In genomic region chr9:74322661-74323314, GRCh38 we compare ENCODE assay signal across 16 cellular contexts.
DNase-seq lines count a peak whose midpoint lies in the region; ATAC-seq and TF ChIP-seq lines count a peak whose summit lies in the region.
"Had no signal": no experiment of that assay in that cellular context is flagged by ENCODE, and none has a peak within 500 bp of the region (broad histone marks: within the 10 kb centered on the region; RNA-seq: fewer than 3 reads in every experiment).

No MANE protein-coding gene starts in this region.

- peaks cover 9% of the 10 kb centered on the region for H3K4me1 Mint-ChIP-seq in activated CD4-positive, alpha-beta memory T cell treated with anti-CD3 and anti-CD28 coated beads, Interleukin-2, amount 10 ng/mL, durations not matched to agents 7 days and 5 days
- no peaks in the 10 kb centered on the region for H3K4me1 Mint-ChIP-seq in activated CD4-positive, alpha-beta memory T cell treated with anti-CD3 and anti-CD28 coated beads for 36 hours (ENCODE audit: low read depth)
- peaks cover 9% of the 10 kb centered on the region for H3K4me1 Mint-ChIP-seq in T-helper 2 cell treated with Interferon-gamma antibody and Interleukin-4, amounts not matched to agents 5 μg/mL and 100 μg/mL, for 36 hours (ENCODE audit: low read depth)
- H3K4me1 Mint-ChIP-seq in progenitor cell of endocrine pancreas (ENCODE audit: low read depth), result peaks cover 3% of the 10 kb centered on the region

- no peak for ATAC-seq in GM19452 (IDR thresholded peaks at IDR 0.05; ENCODE audit: unreplicated experiment)
- ATAC-seq in stimulated activated naive CD8-positive, alpha-beta T cell treated with anti-CD3 and anti-CD28 coated beads, Interleukin-15, Interleukin-2, amounts not matched to agents 100 U/mL and 50 U/mL, for 24 hours, result no peak
- ATAC-seq: foreskin keratinocyte; naive thymus-derived CD8-positive, alpha-beta T cell; psoas muscle had no signal

- no peak for DNase-seq in activated CD4-positive, alpha-beta memory T cell treated with anti-CD3 and anti-CD28 coated beads, Interleukin-2, amount 10 ng/mL, durations not matched to agents 7 days and 5 days
- DNase-seq in activated CD4-positive, alpha-beta memory T cell treated with anti-CD3 and anti-CD28 coated beads for 36 hours, result no peak
- no peak for DNase-seq in T-helper 2 cell treated with Interferon-gamma antibody and Interleukin-4, amounts not matched to agents 5 μg/mL and 100 μg/mL, for 36 hours (ENCODE audit: low spot score)
- DNase-seq in progenitor cell of endocrine pancreas (ENCODE audit: low spot score, unreplicated experiment), result no peak
- no peak for DNase-seq in T-helper 9 cell
- no peak for DNase-seq in stimulated activated naive CD8-positive, alpha-beta T cell treated with anti-CD3 and anti-CD28 coated beads, Interleukin-15, Interleukin-2, amounts not matched to agents 100 U/mL and 50 U/mL, for 24 hours
- DNase-seq: activated CD4-positive, alpha-beta T cell treated with anti-CD3 and anti-CD28 coated beads for 48 hours; foreskin keratinocyte; NCI-H2107; psoas muscle; SHP77; stimulated activated CD4-positive, alpha-beta T cell treated with anti-CD3 and anti-CD28 coated beads, Interleukin-12 subunit alpha, Interleukin-12 subunit beta, amount 100 ng/mL, for 4 hours had no signal

- no peak for TF ChIP-seq CTCF in progenitor cell of endocrine pancreas (IDR thresholded peaks at IDR 0.05; ENCODE audit: unreplicated experiment)

- H3K4me3 Mint-ChIP-seq in activated CD4-positive, alpha-beta memory T cell treated with anti-CD3 and anti-CD28 coated beads, Interleukin-2, amount 10 ng/mL, durations not matched to agents 7 days and 5 days, result peak overlapping the region; percentile 64
- H3K4me3 Mint-ChIP-seq in activated CD4-positive, alpha-beta memory T cell treated with anti-CD3 and anti-CD28 coated beads for 36 hours, result no peak overlapping the region
- peak overlapping the region; percentile 82 for H3K4me3 Mint-ChIP-seq in T-helper 2 cell treated with Interferon-gamma antibody and Interleukin-4, amounts not matched to agents 5 μg/mL and 100 μg/mL, for 36 hours
- H3K4me3 Mint-ChIP-seq in progenitor cell of endocrine pancreas (ENCODE audit: low read depth), result no peak overlapping the region
- H3K4me3 Mint-ChIP-seq: stimulated activated naive CD8-positive, alpha-beta T cell treated with anti-CD3 and anti-CD28 coated beads, Interleukin-15, Interleukin-2, amounts not matched to agents 100 ng/mL and 50 ng/mL, for 24 hours had no signal

- peaks cover 6% of the 10 kb centered on the region for H3K9me3 ChIP-seq in KOPT-K1 (ENCODE audit: insufficient read depth, low read length, poor library complexity, severe bottlenecking)
- H3K9me3 ChIP-seq: psoas muscle had no signal

- no peaks in the 10 kb centered on the region for H3K36me3 ChIP-seq in KOPT-K1 (ENCODE audit: insufficient read depth, low read length)

- intact Hi-C loops in activated CD4-positive, alpha-beta memory T cell treated with anti-CD3 and anti-CD28 coated beads for 36 hours (cut with micrococcal nuclease), result no loop called here

- H3K27me3 Mint-ChIP-seq in activated CD4-positive, alpha-beta memory T cell treated with anti-CD3 and anti-CD28 coated beads, Interleukin-2, amount 10 ng/mL, durations not matched to agents 7 days and 5 days, result no peaks in the 10 kb centered on the region
- no peaks in the 10 kb centered on the region for H3K27me3 Mint-ChIP-seq in activated CD4-positive, alpha-beta memory T cell treated with anti-CD3 and anti-CD28 coated beads for 36 hours
- peaks cover 2% of the 10 kb centered on the region for H3K27me3 Mint-ChIP-seq in T-helper 2 cell treated with Interferon-gamma antibody and Interleukin-4, amounts not matched to agents 5 μg/mL and 100 μg/mL, for 36 hours (ENCODE audit: low read depth)
- H3K27me3 Mint-ChIP-seq in progenitor cell of endocrine pancreas, result no peaks in the 10 kb centered on the region
- H3K27me3 Mint-ChIP-seq: stimulated activated naive CD8-positive, alpha-beta T cell treated with anti-CD3 and anti-CD28 coated beads, Interleukin-15, Interleukin-2, amounts not matched to agents 100 ng/mL and 50 ng/mL, for 24 hours had no signal

- POLR2A ChIA-PET in activated CD4-positive, alpha-beta memory T cell treated with anti-CD3 and anti-CD28 coated beads, Interleukin-2, amount 10 ng/mL, durations not matched to agents 7 days and 5 days (lab: Charles Lee), result no interaction called here
- POLR2A ChIA-PET in activated CD4-positive, alpha-beta memory T cell treated with anti-CD3 and anti-CD28 coated beads for 36 hours (lab: Charles Lee), result no interaction called here

- peak overlapping the region; percentile 48 for H3K27ac ChIP-seq in KOPT-K1 (ENCODE audit: low read depth, low read length, poor library complexity, severe bottlenecking)
- H3K27ac ChIP-seq: foreskin keratinocyte, psoas muscle had no signal

- CTCF ChIA-PET in activated CD4-positive, alpha-beta memory T cell treated with anti-CD3 and anti-CD28 coated beads, Interleukin-2, amount 10 ng/mL, durations not matched to agents 7 days and 5 days (lab: Charles Lee), result no interaction called here
- CTCF ChIA-PET in activated CD4-positive, alpha-beta memory T cell treated with anti-CD3 and anti-CD28 coated beads for 36 hours (lab: Charles Lee), result no interaction called here

- peak overlapping the region; percentile 65 for H3K27ac Mint-ChIP-seq in activated CD4-positive, alpha-beta memory T cell treated with anti-CD3 and anti-CD28 coated beads, Interleukin-2, amount 10 ng/mL, durations not matched to agents 7 days and 5 days
- H3K27ac Mint-ChIP-seq in activated CD4-positive, alpha-beta memory T cell treated with anti-CD3 and anti-CD28 coated beads for 36 hours, result no peak overlapping the region
- H3K27ac Mint-ChIP-seq in T-helper 2 cell treated with Interferon-gamma antibody and Interleukin-4, amounts not matched to agents 5 μg/mL and 100 μg/mL, for 36 hours, result peak overlapping the region; percentile 72
- H3K27ac Mint-ChIP-seq in progenitor cell of endocrine pancreas, result peak overlapping the region; percentile 23
- H3K27ac Mint-ChIP-seq: stimulated activated naive CD8-positive, alpha-beta T cell treated with anti-CD3 and anti-CD28 coated beads, Interleukin-15, Interleukin-2, amounts not matched to agents 100 ng/mL and 50 ng/mL, for 24 hours had no signal

- H3K36me3 Mint-ChIP-seq in activated CD4-positive, alpha-beta memory T cell treated with anti-CD3 and anti-CD28 coated beads, Interleukin-2, amount 10 ng/mL, durations not matched to agents 7 days and 5 days (ENCODE audit: low read depth), result no peaks in the 10 kb centered on the region
- no peaks in the 10 kb centered on the region for H3K36me3 Mint-ChIP-seq in activated CD4-positive, alpha-beta memory T cell treated with anti-CD3 and anti-CD28 coated beads for 36 hours
- H3K36me3 Mint-ChIP-seq in T-helper 2 cell treated with Interferon-gamma antibody and Interleukin-4, amounts not matched to agents 5 μg/mL and 100 μg/mL, for 36 hours (ENCODE audit: low read depth), result no peaks in the 10 kb centered on the region
- no peaks in the 10 kb centered on the region for H3K36me3 Mint-ChIP-seq in progenitor cell of endocrine pancreas (ENCODE audit: insufficient read depth)
- H3K36me3 Mint-ChIP-seq: naive thymus-derived CD8-positive, alpha-beta T cell had no signal

- peaks cover 6% of the 10 kb centered on the region for H3K9me3 Mint-ChIP-seq in activated CD4-positive, alpha-beta memory T cell treated with anti-CD3 and anti-CD28 coated beads, Interleukin-2, amount 10 ng/mL, durations not matched to agents 7 days and 5 days
- H3K9me3 Mint-ChIP-seq in activated CD4-positive, alpha-beta memory T cell treated with anti-CD3 and anti-CD28 coated beads for 36 hours, result peaks cover 13% of the 10 kb centered on the region
- H3K9me3 Mint-ChIP-seq in T-helper 2 cell treated with Interferon-gamma antibody and Interleukin-4, amounts not matched to agents 5 μg/mL and 100 μg/mL, for 36 hours, result peaks cover 25% of the 10 kb centered on the region
- H3K9me3 Mint-ChIP-seq in progenitor cell of endocrine pancreas (ENCODE audit: low read depth), result peaks cover 8% of the 10 kb centered on the region

Comparison
In these comparisons a context has a peak if more than half of its experiments do, and no peak if none do; other contexts are left out.
1. H3K4me3 Mint-ChIP-seq: peak in activated CD4-positive, alpha-beta memory T cell treated with anti-CD3 and anti-CD28 coated beads, Interleukin-2, amount 10 ng/mL, durations not matched to agents 7 days and 5 days (single experiment) and T-helper 2 cell treated with Interferon-gamma antibody and Interleukin-4, amounts not matched to agents 5 μg/mL and 100 μg/mL, for 36 hours (single experiment); none in activated CD4-positive, alpha-beta memory T cell treated with anti-CD3 and anti-CD28 coated beads for 36 hours (single experiment) and progenitor cell of endocrine pancreas (single experiment).